ENCODE assay signal across 8 cellular contexts in the genomic region with DNA sequence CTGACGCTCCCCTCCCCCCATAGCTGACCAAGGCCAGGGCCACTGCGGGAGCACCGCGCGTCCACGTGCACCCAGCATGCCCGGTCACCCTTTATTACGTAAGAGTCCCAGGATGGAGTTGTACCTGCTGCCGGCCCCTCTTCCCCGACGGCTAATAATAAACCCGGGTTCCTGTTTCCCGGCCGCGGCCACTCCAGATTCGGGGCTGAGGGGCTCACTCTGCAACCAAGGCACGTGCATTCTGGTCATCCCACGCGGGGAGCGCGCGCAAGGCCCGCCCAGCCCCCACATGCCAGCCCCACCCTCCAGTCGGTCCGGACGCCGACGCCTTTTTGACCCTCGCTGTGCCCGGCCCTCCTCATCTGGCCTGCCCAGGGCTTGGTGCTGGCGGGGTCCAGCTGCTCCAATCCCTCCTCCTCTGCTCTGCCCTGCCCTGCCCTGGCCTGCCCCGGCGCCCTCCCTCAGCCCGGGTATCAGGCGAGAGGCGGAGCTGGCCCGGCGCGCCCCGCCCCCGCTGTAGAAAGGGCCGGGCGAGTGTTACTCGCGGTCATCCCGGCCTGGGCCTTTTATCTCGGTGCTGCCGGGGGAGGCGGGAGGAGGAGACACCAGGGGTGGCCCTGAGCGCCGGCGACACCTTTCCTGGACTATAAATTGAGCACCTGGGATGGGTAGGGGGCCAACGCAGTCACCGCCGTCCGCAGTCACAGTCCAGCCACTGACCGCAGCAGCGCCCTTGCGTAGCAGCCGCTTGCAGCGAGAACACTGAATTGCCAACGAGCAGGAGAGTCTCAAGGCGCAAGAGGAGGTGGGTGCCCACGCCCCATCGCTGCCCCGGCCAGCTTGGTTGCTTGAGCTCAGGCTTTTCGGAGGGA. TPM values are rescaled to one million over a fixed set of nuclear protein-coding genes. Genes with fewer than 3 reads are reported as not detected.
DNase-seq lines count a peak whose midpoint lies in the region; ATAC-seq, FAIRE-seq and TF ChIP-seq lines count a peak whose summit lies in the region.

No MANE protein-coding gene starts in this region.

- no peak for FAIRE-seq in kidney (lab: Jason Lieb, UNC)

- H3K9me3 ChIP-seq in WERI-Rb-1 (ENCODE audit: severe bottlenecking) (no peaks in the 10 kb centered on the region), kidney (ENCODE audit: control insufficient read depth in 1 of 2, low read length in 2 of 2) (no peaks in the 10 kb centered on the region)

- peaks cover 26% of the 10 kb centered on the region for H3K27me3 ChIP-seq in WERI-Rb-1 (ENCODE audit: insufficient read depth, low read depth, severe bottlenecking)

- DNase-seq in AG08396 (ENCODE audit: low spot score) (peak; percentile 75), NCI-H2196 treated with DMSO at 0.1 percent for 48 hours (lab: John Stamatoyannopoulos, UW; ENCODE audit: unreplicated experiment) (peak; percentile 79), WERI-Rb-1 (peak; percentile 85), cerebellar cortex (ENCODE audit: low spot score) (peak; percentile 16), kidney (peak; percentile 97)
- DNase-seq in stimulated activated CD4-positive, alpha-beta T cell treated with anti-CD3 and anti-CD28 coated beads, Interleukin-12 subunit alpha, Interleukin-12 subunit beta, amount 100 ng/mL, for 48 hours (ENCODE audit: low read depth in 2 of 3, low spot score in 1 of 3), result peak in 2 of 3 donors; percentile 66 to 67

- ATAC-seq in GM18868 (IDR thresholded peaks at IDR 0.05; ENCODE audit: unreplicated experiment) (peak; percentile 58), HG03095 (IDR thresholded peaks at IDR 0.05; ENCODE audit: unreplicated experiment) (peak; percentile 53)

- peaks cover 5 to 6% of the 10 kb centered on the region in 2 donors for H3K4me1 ChIP-seq in kidney (ENCODE audit: control insufficient read depth in 1 of 2, insufficient read depth in 1 of 2, low read depth in 1 of 2, low read length in 2 of 2)

- H3K36me3 ChIP-seq in WERI-Rb-1 (peaks cover 7% of the 10 kb centered on the region; the same call in 1 of the 2 replicates), kidney (ENCODE audit: control insufficient read depth in 1 of 2, insufficient read depth in 2 of 2, low read length in 2 of 2) (no peaks in the 10 kb centered on the region)

- peak overlapping the region; percentile 55 to 78 for H3K9ac ChIP-seq in kidney (ENCODE audit: low read length in 2 of 2)

- H3K4me3 ChIP-seq in WERI-Rb-1 (ENCODE audit: low read depth, low read length) (peak overlapping the region; percentile 76), kidney (ENCODE audit: low read length in 2 of 2) (peak overlapping the region; percentile 70 to 78)

- peak overlapping the region; percentile 86 for H3K27ac ChIP-seq in WERI-Rb-1
- peak overlapping the region; percentile 91 to 92 for H3K27ac ChIP-seq in kidney (ENCODE audit: low read depth in 2 of 2, low read length in 2 of 2)

- intact Hi-C loops in kidney (cut with DNase I), result no loop called here

- no peak for TF ChIP-seq CTCF in WERI-Rb-1 (IDR thresholded peaks at IDR 0.05; ENCODE audit: low read depth, low read length)
- no peak for TF ChIP-seq CTCF in kidney (IDR thresholded peaks at IDR 0.05; ENCODE audit: borderline replicate concordance, extremely low read depth, insufficient read depth)

RNA-seq across cellular contexts. Expression of a gene that starts 2.6 kb away (rescaled TPM):
- 76.5 TPM for total RNA-seq in kidney
- 21.2 TPM for polyA plus RNA-seq in kidney (ENCODE audit: insufficient read depth, low read depth, low replicate concordance)

Comparison
In these comparisons a context has a peak if more than half of its experiments do, and no peak if none do; other contexts are left out.
1. Peak in every context shown above with its lines: DNase-seq, ATAC-seq, H3K4me3 ChIP-seq and H3K27ac ChIP-seq.
2. DNase-seq: peak in every context shown above with its lines; median percentile 97 in kidney; 85 in WERI-Rb-1; 79 in NCI-H2196 treated with DMSO at 0.1 percent for 48 hours; 75 in AG08396; 66 in stimulated activated CD4-positive, alpha-beta T cell treated with anti-CD3 and anti-CD28 coated beads, Interleukin-12 subunit alpha, Interleukin-12 subunit beta, amount 100 ng/mL, for 48 hours; 16 in cerebellar cortex.